19 cellular contexts compared by ENCODE assay signal in genomic region chr6:158991017-158991723, GRCh38. TPM values are rescaled to one million over a fixed set of nuclear protein-coding genes. Genes with fewer than 3 reads are reported as not detected.
A peak's percentile ranks its signal among the peaks of the same experiment; 100 is the strongest.
DNase-seq lines count a peak whose midpoint lies in the region; TF ChIP-seq lines count a peak whose summit lies in the region.
"Had no signal": no experiment of that assay in that cellular context is flagged by ENCODE, and none has a peak within 500 bp of the region (broad histone marks: within the 10 kb centered on the region; RNA-seq: fewer than 3 reads in every experiment).

No MANE protein-coding gene starts in this region.

- WGBS in endodermal cell (ENCODE audit: insufficient coverage in 1 of 2, insufficient read length in 1 of 2), 2 experiments = 90 to 94% methylated on average over 2 of the region's 2 CpGs

- CTCF ChIA-PET in MCF 10A (lab: Yijun Ruan, JAX) = interaction anchor here (0.6 to 1.2 kb wide), 3 partner anchors 18 to 287 kb away, joined by 3 to 4 read pairs (median 3); no protein-coding TSS in a partner anchor

- no peak for TF ChIP-seq POLR2A in breast epithelium (IDR thresholded peaks at IDR 0.05)

- H3K4me1 Mint-ChIP-seq in MCF 10A (ENCODE audit: insufficient read depth, unreplicated experiment) (peaks cover 23% of the 10 kb centered on the region), endodermal cell (peaks cover 4% of the 10 kb centered on the region)
- peaks cover 56% of the 10 kb centered on the region for H3K4me1 Mint-ChIP-seq in stimulated activated naive CD8-positive, alpha-beta T cell treated with anti-CD3 and anti-CD28 coated beads, Interleukin-15, Interleukin-2, amounts not matched to agents 100 ng/mL and 50 ng/mL, for 24 hours (ENCODE audit: low read depth)

- H3K4me3 Mint-ChIP-seq in MCF 10A (ENCODE audit: unreplicated experiment) (no peak overlapping the region), endodermal cell (no peak overlapping the region)
- H3K4me3 Mint-ChIP-seq in stimulated activated naive CD8-positive, alpha-beta T cell treated with anti-CD3 and anti-CD28 coated beads, Interleukin-15, Interleukin-2, amounts not matched to agents 100 ng/mL and 50 ng/mL, for 24 hours = no peak overlapping the region

- in situ Hi-C loops in HAP-1 (cut with MboI; ENCODE audit: low sequenced_read_pairs) = no loop called here

- H3K27ac ChIP-seq in breast epithelium = no peak overlapping the region
- no peak overlapping the region for H3K27ac ChIP-seq in OCI-LY1 (ENCODE audit: low read depth, low read length, poor library complexity, severe bottlenecking)
- H3K27ac ChIP-seq in endodermal cell (ENCODE audit: low read depth, low read length) = no peak overlapping the region
- H3K27ac ChIP-seq: body of pancreas, gastroesophageal sphincter, vagina had no signal

- no peaks in the 10 kb centered on the region for H3K9me2 ChIP-seq in OCI-LY1 (ENCODE audit: low read depth, low read length)

- TF ChIP-seq CTCF in MCF 10A (IDR thresholded peaks at IDR 0.05; ENCODE audit: unreplicated experiment) (no peak), breast epithelium (IDR thresholded peaks at IDR 0.05) (no peak), OCI-LY1 (IDR thresholded peaks at IDR 0.05; ENCODE audit: low read length) (peak; percentile 41; the same call in 1 of the 2 replicates), endodermal cell (conservative IDR thresholded peaks at IDR 0.05) (peak; percentile 48)

- H3K27me3 Mint-ChIP-seq in MCF 10A (ENCODE audit: insufficient read depth, unreplicated experiment) (no peaks in the 10 kb centered on the region), endodermal cell (ENCODE audit: insufficient read depth) (no peaks in the 10 kb centered on the region)
- no peaks in the 10 kb centered on the region for H3K27me3 Mint-ChIP-seq in stimulated activated naive CD8-positive, alpha-beta T cell treated with anti-CD3 and anti-CD28 coated beads, Interleukin-15, Interleukin-2, amounts not matched to agents 100 ng/mL and 50 ng/mL, for 24 hours

- no peak overlapping the region for H2AFZ ChIP-seq in OCI-LY1 (ENCODE audit: low read length)

- no peak overlapping the region for H3K4me3 ChIP-seq in breast epithelium
- no peak overlapping the region for H3K4me3 ChIP-seq in OCI-LY1 (ENCODE audit: low read depth, low read length, poor library complexity, severe bottlenecking)
- no peak overlapping the region for H3K4me3 ChIP-seq in endodermal cell (ENCODE audit: low read length)
- H3K4me3 ChIP-seq in HAP-1 = no peak overlapping the region
- H3K4me3 ChIP-seq: body of pancreas, gastroesophageal sphincter, vagina had no signal

- no peaks in the 10 kb centered on the region for H3K9me3 Mint-ChIP-seq in MCF 10A (ENCODE audit: unreplicated experiment)
- H3K9me3 Mint-ChIP-seq in endodermal cell = peaks cover 6% of the 10 kb centered on the region
- peaks cover 7% of the 10 kb centered on the region for H3K9me3 Mint-ChIP-seq in stimulated activated naive CD8-positive, alpha-beta T cell treated with anti-CD3 and anti-CD28 coated beads, Interleukin-15, Interleukin-2, amounts not matched to agents 100 ng/mL and 50 ng/mL, for 24 hours

- H3K9ac ChIP-seq in OCI-LY1 (ENCODE audit: low read length) = no peak overlapping the region
- no peak overlapping the region for H3K9ac ChIP-seq in endodermal cell (ENCODE audit: extremely low read depth, low read length, poor library complexity, severe bottlenecking)

- no peaks in the 10 kb centered on the region for H3K27me3 ChIP-seq in breast epithelium
- no peaks in the 10 kb centered on the region for H3K27me3 ChIP-seq in OCI-LY1 (ENCODE audit: insufficient read depth, low read length)
- no peaks in the 10 kb centered on the region for H3K27me3 ChIP-seq in endodermal cell (ENCODE audit: control insufficient read depth, insufficient read depth, low read length, poor library complexity, severe bottlenecking)
- no peaks in the 10 kb centered on the region for H3K27me3 ChIP-seq in HAP-1 (ENCODE audit: low read depth)
- H3K27me3 ChIP-seq: body of pancreas, gastroesophageal sphincter, vagina had no signal

- no peaks in the 10 kb centered on the region for H3K79me2 ChIP-seq in OCI-LY1 (ENCODE audit: insufficient read depth, low read length)

- H3K36me3 Mint-ChIP-seq in MCF 10A (ENCODE audit: insufficient read depth, unreplicated experiment) (peaks cover 29% of the 10 kb centered on the region), endodermal cell (ENCODE audit: low read depth) (peaks cover 25% of the 10 kb centered on the region)
- H3K36me3 Mint-ChIP-seq in stimulated activated naive CD8-positive, alpha-beta T cell treated with anti-CD3 and anti-CD28 coated beads, Interleukin-15, Interleukin-2, amounts not matched to agents 100 ng/mL and 50 ng/mL, for 24 hours (ENCODE audit: low read depth) = peaks cover 29% of the 10 kb centered on the region

- BruUV-seq in MCF 10A (replicated peaks; lab: Mats Ljungman, UMichigan) = no TSS peak

- no peaks in the 10 kb centered on the region for H4K20me1 ChIP-seq in OCI-LY1 (ENCODE audit: insufficient read depth, low read length)

- DNase-seq in MCF 10A (ENCODE audit: unreplicated experiment) (peak; percentile 11), breast epithelium (ENCODE audit: low spot score in 2 of 2) (no peak), endodermal cell (peak; percentile 61), HAP-1 (ENCODE audit: low spot score in 2 of 2) (no peak), 8988T (no peak), NOMO-1 (lab: John Stamatoyannopoulos, UW; ENCODE audit: unreplicated experiment in 2 of 2) (no peak)
- DNase-seq: activated CD8-positive, alpha-beta memory T cell treated with anti-CD3 and anti-CD28 coated beads, Interleukin-2, amount 50 U/mL, for 48 hours; AML-193; body of pancreas; DMS53; effector CD4-positive, alpha-beta T cell; kidney; NCI-H187 treated with DMSO at 0.1 percent for 48 hours; NCI-H774; Right ventricle myocardium superior had no signal

- no peak overlapping the region for H3K4me2 ChIP-seq in OCI-LY1 (ENCODE audit: low read length)

- H3K27ac Mint-ChIP-seq in MCF 10A (ENCODE audit: low read depth, unreplicated experiment) = no peak overlapping the region
- H3K27ac Mint-ChIP-seq in endodermal cell = no peak overlapping the region
- peak overlapping the region; percentile 69 for H3K27ac Mint-ChIP-seq in stimulated activated naive CD8-positive, alpha-beta T cell treated with anti-CD3 and anti-CD28 coated beads, Interleukin-15, Interleukin-2, amounts not matched to agents 100 ng/mL and 50 ng/mL, for 24 hours

- no peaks in the 10 kb centered on the region for H3F3A ChIP-seq in OCI-LY1 (ENCODE audit: insufficient read depth, low read length)

- intact Hi-C loops in MCF 10A (cut with micrococcal nuclease) = no loop called here
- intact Hi-C loops in breast epithelium (cut with DNase I; ENCODE audit: low total_unique reads) = no loop called here

- H3K4me1 ChIP-seq in breast epithelium = no peaks in the 10 kb centered on the region
- no peaks in the 10 kb centered on the region for H3K4me1 ChIP-seq in OCI-LY1 (ENCODE audit: insufficient read depth, low read length, severe bottlenecking)
- no peaks in the 10 kb centered on the region for H3K4me1 ChIP-seq in endodermal cell (ENCODE audit: control insufficient read depth, insufficient read depth, low read length)
- H3K4me1 ChIP-seq in HAP-1 = no peaks in the 10 kb centered on the region
- H3K4me1 ChIP-seq: body of pancreas, gastroesophageal sphincter, vagina had no signal

- H3K9me3 ChIP-seq in breast epithelium (peaks cover 0 to 5% of the 10 kb centered on the region in 2 donors), OCI-LY1 (ENCODE audit: low read length) (peaks cover 6% of the 10 kb centered on the region; the same call in 1 of the 2 replicates), endodermal cell (ENCODE audit: control insufficient read depth, low read length) (peaks cover 12% of the 10 kb centered on the region), HAP-1 (no peaks in the 10 kb centered on the region; the same call in 1 of the 2 replicates)
- H3K9me3 ChIP-seq: body of pancreas had no signal

- POLR2A ChIA-PET in MCF 10A (lab: Yijun Ruan, JAX) = no interaction called here

- H3K36me3 ChIP-seq in breast epithelium (no peaks in the 10 kb centered on the region), OCI-LY1 (ENCODE audit: insufficient read depth, low read length) (no peaks in the 10 kb centered on the region), endodermal cell (ENCODE audit: control insufficient read depth, insufficient read depth, low read length) (peaks cover 18% of the 10 kb centered on the region), HAP-1 (replicated peaks) (no peaks in the 10 kb centered on the region)
- H3K36me3 ChIP-seq: vagina had no signal

RNA-seq across cellular contexts. Expression of gene RSPH3, which starts 8.8 kb away (rescaled TPM):
- total RNA-seq in MCF 10A (2022) = 13.1 and 14.5 TPM in 2 replicates
- 10 to 100 TPM in 1 of 3 donors, 1 to 10 TPM in 2; 9.4 to 14.9 (median 9.5) TPM for total RNA-seq in breast epithelium
- total RNA-seq in endodermal cell = 10 to 100 TPM in 1 of 2 donors, 1 to 10 TPM in 1; 7.4 to 10.3 TPM
- 5.0 TPM for polyA plus RNA-seq in endodermal cell (2013, experiment 1 of 2)
- 4.5 TPM for polyA plus RNA-seq in endodermal cell (2013, experiment 2 of 2)

RNA-seq across cellular contexts. Expression of gene TAGAP, which starts 53.6 kb away (rescaled TPM):
- total RNA-seq in MCF 10A (2022) = not detected in 2 replicates
- 1 to 10 TPM; 2.9 to 4.2 (median 4.1) TPM for total RNA-seq in breast epithelium
- under 1 TPM in 1 of 2 donors, not detected in 1; 0.24 TPM for total RNA-seq in endodermal cell
- not detected for polyA plus RNA-seq in endodermal cell (2013, experiment 1 of 2)
- polyA plus RNA-seq in endodermal cell (2013, experiment 2 of 2) = not detected

Comparison
In these comparisons a context has a peak if more than half of its experiments do, and no peak if none do; other contexts are left out.
1. DNase-seq: peak in MCF 10A (single experiment) and endodermal cell (single experiment); none in breast epithelium (0 of 2), HAP-1 (0 of 2), 8988T (single experiment) and NOMO-1 (0 of 2).
2. CTCF ChIP-seq: peak in OCI-LY1 (single experiment) and endodermal cell (single experiment); none in MCF 10A (single experiment) and breast epithelium (0 of 3).